In genomic region chr17:8071496-8071895, GRCh38 we compare ENCODE assay signal across 35 cellular contexts. TPM values are rescaled to one million over a fixed set of nuclear protein-coding genes. Genes with fewer than 3 reads are reported as not detected.
"Had no signal": no experiment of that assay in that cellular context is flagged by ENCODE, and none has a peak within 500 bp of the region (broad histone marks: within the 10 kb centered on the region; RNA-seq: fewer than 3 reads in every experiment).

No MANE protein-coding gene starts in this region.

- ATAC-seq: activated CD4-positive, CD25-positive, alpha-beta regulatory T cell treated with anti-CD3 and anti-CD28 coated beads, Interleukin-2, amount 50 U/mL, for 24 hours; heart right ventricle; left colon; natural killer cell; sciatic nerve; stimulated activated naive B cell treated with anti-CD40 and anti-IgM and Interleukin-4, amounts not matched to agents 10 μg/mL and 1 μg/mL and 100 μg/mL, for 72 hours had no signal

- H3K36me3 Mint-ChIP-seq: natural killer cell; stimulated activated naive B cell treated with anti-CD40 and anti-IgM and Interleukin-4, amounts not matched to agents 10 μg/mL and 1 μg/mL and 100 μg/mL, for 72 hours had no signal

- H3K27ac Mint-ChIP-seq: neural progenitor cell; stimulated activated naive B cell treated with anti-CD40 and anti-IgM and Interleukin-4, amounts not matched to agents 10 μg/mL and 1 μg/mL and 100 μg/mL, for 72 hours had no signal

- H3K4me3 Mint-ChIP-seq: dendritic cell treated with granulocyte-macrophage colony-stimulating factor and Interleukin-4, amounts not matched to agents 40 ng/mL and 50 ng/mL, for 4 days; natural killer cell had no signal

- H3K9me3 Mint-ChIP-seq: dendritic cell treated with granulocyte-macrophage colony-stimulating factor and Interleukin-4, amounts not matched to agents 40 ng/mL and 50 ng/mL, for 4 days; natural killer cell; stimulated activated naive B cell treated with anti-CD40 and anti-IgM and Interleukin-4, amounts not matched to agents 10 μg/mL and 1 μg/mL and 100 μg/mL, for 72 hours had no signal

- H3K9ac ChIP-seq: neural progenitor cell had no signal

- H3K27ac ChIP-seq: breast epithelium, epithelial cell of prostate, esophagus squamous epithelium, heart right ventricle, neural progenitor cell, skin epidermis, stomach, suprapubic skin, tibial artery, VCaP had no signal

- H3K36me3 ChIP-seq: breast epithelium, esophagus squamous epithelium, heart right ventricle, neural progenitor cell, stomach, suprapubic skin, tibial artery had no signal

- H3K9me3 ChIP-seq: breast epithelium, esophagus squamous epithelium, heart right ventricle, stomach, suprapubic skin, tibial artery had no signal

- H3K4me3 ChIP-seq: heart right ventricle, skin epidermis, suprapubic skin, tibial artery had no signal

- DNase-seq: activated CD4-positive, alpha-beta T cell treated with anti-CD3 and anti-CD28 coated beads for 48 hours; activated CD4-positive, alpha-beta T cell treated with anti-CD3 and anti-CD28 coated beads, Interleukin-2, amount 50 U/mL, for 48 hours; activated CD8-positive, alpha-beta memory T cell treated with anti-CD3 and anti-CD28 coated beads for 24 hours; activated gamma-delta T cell treated with Interleukin-2 at 50 U/mL for 16 hours; activated naive CD4-positive, alpha-beta T cell treated with anti-CD3 and anti-CD28 coated beads, Interleukin-2, amount 50 U/mL, for 16 hours; activated T-cell treated with anti-CD3 and anti-CD28 coated beads, Interleukin-2, amount 50 U/mL, for 1 hour; amniotic stem cell; central memory CD4-positive, alpha-beta T cell; esophagus squamous epithelium; foreskin melanocyte; heart right ventricle; left colon; mesenchymal stem cell; natural killer cell; stimulated activated CD4-positive, alpha-beta T cell treated with anti-CD3 and anti-CD28 coated beads, Interleukin-1b, Interleukin-23, amount 100 ng/mL, for 48 hours; stimulated activated CD4-positive, alpha-beta T cell treated with anti-CD3 and anti-CD28 coated beads, Interleukin-4, amount 100 ng/mL, for 4 hours; stimulated activated CD8-positive, alpha-beta memory T cell treated with anti-CD3 and anti-CD28 coated beads, Interleukin-4, amount 100 ng/mL, for 48 hours; stimulated activated naive B cell treated with anti-CD40 and anti-IgM and Interleukin-4, amounts not matched to agents 10 μg/mL and 1 μg/mL and 100 μg/mL, for 72 hours; stomach; T-helper 9 cell; tibial artery had no signal

- H2AFZ ChIP-seq: neural progenitor cell had no signal

RNA-seq across cellular contexts. Expression of gene ALOX12B, which starts 16.0 kb away (rescaled TPM):
- total RNA-seq: breast epithelium; glomerular endothelial cell; heart right ventricle; liver; omental fat pad; sciatic nerve; stomach; T-helper 1 cell treated with Interleukin-12 subunit alpha and Interleukin-12 subunit beta and Interleukin-4 antibody, amounts not matched to agents 30 ng/mL and 1 ng/mL, for 36 hours had no signal
- polyA plus RNA-seq: heart right ventricle, liver had no signal

RNA-seq across cellular contexts. Expression of gene ALOX15B, which starts 32.6 kb away (rescaled TPM):
- total RNA-seq: glomerular endothelial cell; natural killer cell; sciatic nerve; T-helper 1 cell treated with Interleukin-12 subunit alpha and Interleukin-12 subunit beta and Interleukin-4 antibody, amounts not matched to agents 30 ng/mL and 1 ng/mL, for 36 hours had no signal

RNA-seq across cellular contexts. Expression of gene ALOXE3, which starts 46.8 kb away (rescaled TPM):
- total RNA-seq: glomerular endothelial cell; heart right ventricle; left colon; liver; natural killer cell; sciatic nerve; stomach; T-helper 1 cell treated with Interleukin-12 subunit alpha and Interleukin-12 subunit beta and Interleukin-4 antibody, amounts not matched to agents 30 ng/mL and 1 ng/mL, for 36 hours had no signal
- polyA plus RNA-seq: liver had no signal

RNA-seq across cellular contexts. Expression of gene HES7, which starts 52.4 kb away (rescaled TPM):
- total RNA-seq: breast epithelium, esophagus squamous epithelium, glomerular endothelial cell, left colon, liver, stomach, suprapubic skin, ureter had no signal
- polyA plus RNA-seq: liver had no signal
